ENCODE assay signal across 20 cellular contexts in the genomic region with DNA sequence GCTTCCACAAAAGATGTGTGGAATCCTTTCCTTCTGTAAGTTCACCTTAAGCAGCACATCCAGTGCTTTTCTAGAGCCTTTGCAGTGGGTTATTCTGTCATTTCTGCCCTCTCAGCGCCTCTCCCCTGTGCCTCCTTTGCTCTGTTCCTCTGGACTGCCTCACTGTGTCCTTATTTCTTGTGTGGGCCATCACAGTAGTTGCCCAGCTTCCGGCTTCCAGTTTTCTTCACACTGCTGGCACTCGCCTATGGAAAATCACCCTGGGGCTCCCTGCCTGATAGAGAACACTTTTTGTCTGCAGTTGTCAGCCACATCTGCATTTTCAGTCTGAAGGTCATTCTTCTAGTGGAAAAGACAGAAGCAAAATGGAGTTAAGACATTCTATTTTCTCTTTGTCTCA.
DNase-seq lines count a peak whose midpoint lies in the region; ATAC-seq, FAIRE-seq and TF ChIP-seq lines count a peak whose summit lies in the region.
"Had no signal": no experiment of that assay in that cellular context is flagged by ENCODE, and none has a peak within 500 bp of the region (broad histone marks: within the 10 kb centered on the region; RNA-seq: fewer than 3 reads in every experiment).

No MANE protein-coding gene starts in this region.

- H3K4me3 Mint-ChIP-seq in astrocyte (ENCODE audit: unreplicated experiment) = no peak overlapping the region
- no peak overlapping the region for H3K4me3 Mint-ChIP-seq in stimulated activated memory B cell treated with anti-CD40 and anti-IgM and Interleukin-4, amounts not matched to agents 10 μg/mL and 1 μg/mL and 100 μg/mL, for 72 hours
- H3K4me3 Mint-ChIP-seq: CD4-positive, alpha-beta T cell; HFFc6 had no signal

- H3K4me3 ChIP-seq in astrocyte (ENCODE audit: insufficient read depth, low read depth, low read length) = no peak overlapping the region
- no peak overlapping the region for H3K4me3 ChIP-seq in mesenchymal stem cell (ENCODE audit: insufficient read depth in 1 of 2, low read depth in 1 of 2, low read length in 2 of 2)
- H3K4me3 ChIP-seq: GM12878, MG63, SJCRH30 had no signal

- no peak overlapping the region for H2BK15ac ChIP-seq in mesenchymal stem cell (ENCODE audit: low read depth, poor library complexity, severe bottlenecking)

- H3K9me3 Mint-ChIP-seq in astrocyte (ENCODE audit: unreplicated experiment) = no peaks in the 10 kb centered on the region
- no peaks in the 10 kb centered on the region for H3K9me3 Mint-ChIP-seq in stimulated activated memory B cell treated with anti-CD40 and anti-IgM and Interleukin-4, amounts not matched to agents 10 μg/mL and 1 μg/mL and 100 μg/mL, for 72 hours
- H3K9me3 Mint-ChIP-seq: CD4-positive, alpha-beta T cell; HFFc6 had no signal

- no peak overlapping the region for H3K9ac ChIP-seq in astrocyte (ENCODE audit: low read length)
- H3K9ac ChIP-seq in mesenchymal stem cell (ENCODE audit: low read length) = no peak overlapping the region

- H2BK12ac ChIP-seq in mesenchymal stem cell (ENCODE audit: low read length in 2 of 2) = no peak overlapping the region

- no peak overlapping the region for H3K14ac ChIP-seq in mesenchymal stem cell (ENCODE audit: low read length in 2 of 2)

- no peak overlapping the region for H2AFZ ChIP-seq in astrocyte (ENCODE audit: low read depth, low read length)
- no peak overlapping the region for H2AFZ ChIP-seq in mesenchymal stem cell (ENCODE audit: low read depth, low read length)

- H3K27ac Mint-ChIP-seq in astrocyte (ENCODE audit: unreplicated experiment) = peak overlapping the region; percentile 56
- peak overlapping the region; percentile 19 for H3K27ac Mint-ChIP-seq in stimulated activated memory B cell treated with anti-CD40 and anti-IgM and Interleukin-4, amounts not matched to agents 10 μg/mL and 1 μg/mL and 100 μg/mL, for 72 hours
- H3K27ac Mint-ChIP-seq: CD4-positive, alpha-beta T cell; HFFc6 had no signal

- 100% methylated on average over 3 of the region's 3 CpGs for WGBS in mesenchymal stem cell

- no peaks in the 10 kb centered on the region for H3K36me3 Mint-ChIP-seq in astrocyte (ENCODE audit: low read depth, unreplicated experiment)
- no peaks in the 10 kb centered on the region for H3K36me3 Mint-ChIP-seq in stimulated activated memory B cell treated with anti-CD40 and anti-IgM and Interleukin-4, amounts not matched to agents 10 μg/mL and 1 μg/mL and 100 μg/mL, for 72 hours

- no peak for ATAC-seq in stimulated activated memory B cell treated with anti-CD40 and anti-IgM and Interleukin-4, amounts not matched to agents 10 μg/mL and 1 μg/mL and 100 μg/mL, for 72 hours
- no peak for ATAC-seq in GM18870 (IDR thresholded peaks at IDR 0.05; ENCODE audit: unreplicated experiment)
- ATAC-seq: GM12878 had no signal

- H4K20me1 ChIP-seq in astrocyte (ENCODE audit: insufficient read depth, low read length) = no peaks in the 10 kb centered on the region

- H3K4me1 ChIP-seq in astrocyte (ENCODE audit: insufficient read depth, low read length) = peaks cover 10% of the 10 kb centered on the region
- H3K4me1 ChIP-seq in mesenchymal stem cell (ENCODE audit: control insufficient read depth, insufficient read depth, low read depth, low read length) = peaks cover 3% of the 10 kb centered on the region

- FAIRE-seq in astrocyte (lab: Jason Lieb, UNC) = no peak
- FAIRE-seq: GM12878, GM19239 had no signal

- no peak overlapping the region for H4K91ac ChIP-seq in mesenchymal stem cell (ENCODE audit: low read length)

- no peaks in the 10 kb centered on the region for H3K27me3 Mint-ChIP-seq in astrocyte (ENCODE audit: low read depth, unreplicated experiment)
- H3K27me3 Mint-ChIP-seq in stimulated activated memory B cell treated with anti-CD40 and anti-IgM and Interleukin-4, amounts not matched to agents 10 μg/mL and 1 μg/mL and 100 μg/mL, for 72 hours = no peaks in the 10 kb centered on the region
- H3K27me3 Mint-ChIP-seq: CD4-positive, alpha-beta T cell had no signal

- no peak overlapping the region for H2BK120ac ChIP-seq in mesenchymal stem cell (ENCODE audit: low read depth, low read length)

- DNase-seq in NCI-H69 (lab: John Stamatoyannopoulos, UW) (peak; percentile 60), astrocyte (ENCODE audit: low read depth) (no peak), mesenchymal stem cell (no peak), UCSD-AML1 (lab: John Stamatoyannopoulos, UW; ENCODE audit: unreplicated experiment) (no peak), NCI-H2107 (lab: John Stamatoyannopoulos, UW) (no peak)
- DNase-seq: ACHN; Calu3; CD4-positive, alpha-beta T cell; HFFc6; KG1; MG63; NCI-H1092 treated with DMSO at 0.1 percent for 48 hours; NCI-H1694 treated with DMSO at 0.1 percent for 48 hours; NCI-H446 treated with DMSO at 0.1 percent for 48 hours; NCI-H774; SJCRH30 had no signal

- H3K23ac ChIP-seq in mesenchymal stem cell (ENCODE audit: low read length in 2 of 2) = no peak overlapping the region

- H3K36me3 ChIP-seq in astrocyte (ENCODE audit: insufficient read depth, low read length) = no peaks in the 10 kb centered on the region
- no peaks in the 10 kb centered on the region for H3K36me3 ChIP-seq in mesenchymal stem cell (ENCODE audit: control insufficient read depth in 1 of 2, insufficient read depth in 2 of 2, low read depth in 1 of 2, low read length in 2 of 2)
- H3K36me3 ChIP-seq: MG63, SJCRH30 had no signal

- H3K79me2 ChIP-seq in astrocyte (ENCODE audit: insufficient read depth, low read length) = no peaks in the 10 kb centered on the region

- H3K27me3 ChIP-seq in astrocyte (ENCODE audit: insufficient read depth, low read length) (no peaks in the 10 kb centered on the region), mesenchymal stem cell (ENCODE audit: control insufficient read depth in 1 of 2, insufficient read depth in 1 of 2, low read length in 2 of 2) (no peaks in the 10 kb centered on the region)
- H3K27me3 ChIP-seq: MG63, SJCRH30 had no signal

- peak overlapping the region; percentile 71 for H4K8ac ChIP-seq in mesenchymal stem cell (ENCODE audit: low read length)

- no peaks in the 10 kb centered on the region for H3K79me1 ChIP-seq in mesenchymal stem cell (replicated peaks; ENCODE audit: low read length, poor library complexity, severe bottlenecking)

- H3K9me3 ChIP-seq in astrocyte (ENCODE audit: insufficient read depth, low read depth, low read length) (no peaks in the 10 kb centered on the region), mesenchymal stem cell (ENCODE audit: control insufficient read depth, low read length) (no peaks in the 10 kb centered on the region)
- H3K9me3 ChIP-seq: MG63, SJCRH30 had no signal

- H3K4me2 ChIP-seq in astrocyte (ENCODE audit: low read length) (no peak overlapping the region), mesenchymal stem cell (ENCODE audit: low read length, poor library complexity, severe bottlenecking) (no peak overlapping the region)

- H3K4me1 Mint-ChIP-seq in astrocyte (ENCODE audit: low read depth, unreplicated experiment) = peaks cover 12% of the 10 kb centered on the region
- no peaks in the 10 kb centered on the region for H3K4me1 Mint-ChIP-seq in stimulated activated memory B cell treated with anti-CD40 and anti-IgM and Interleukin-4, amounts not matched to agents 10 μg/mL and 1 μg/mL and 100 μg/mL, for 72 hours

- no peak overlapping the region for H2BK5ac ChIP-seq in mesenchymal stem cell (ENCODE audit: low read depth, low read length, poor library complexity, severe bottlenecking)

- no peak overlapping the region for H3K27ac ChIP-seq in astrocyte (ENCODE audit: low read depth, low read length)
- no peak overlapping the region for H3K27ac ChIP-seq in mesenchymal stem cell (ENCODE audit: low read length, poor library complexity, severe bottlenecking)
- H3K27ac ChIP-seq: SJCRH30 had no signal

- peak overlapping the region in 1 of 2 experiments; percentile 41 for H3K18ac ChIP-seq in mesenchymal stem cell (ENCODE audit: low read depth in 1 of 2, low read length in 2 of 2)

- H2AK5ac ChIP-seq in mesenchymal stem cell (ENCODE audit: low read length, severe bottlenecking) = peak overlapping the region; percentile 15

- H3K4ac ChIP-seq in mesenchymal stem cell (ENCODE audit: low read depth in 1 of 2, low read length in 2 of 2) = no peak overlapping the region

- no peak for TF ChIP-seq CTCF in astrocyte (IDR thresholded peaks at IDR 0.05; ENCODE audit: insufficient read depth, low read depth, low read length)
